11 cellular contexts compared by ENCODE assay signal in genomic region chr16:53511403-53512280, GRCh38. TPM values are rescaled to one million over a fixed set of nuclear protein-coding genes. Genes with fewer than 3 reads are reported as not detected.
DNase-seq lines count a peak whose midpoint lies in the region; ATAC-seq and TF ChIP-seq lines count a peak whose summit lies in the region.
"Had no signal": no experiment of that assay in that cellular context is flagged by ENCODE, and none has a peak within 500 bp of the region (broad histone marks: within the 10 kb centered on the region; RNA-seq: fewer than 3 reads in every experiment).

No MANE protein-coding gene starts in this region.

- H3K27me3 ChIP-seq in breast epithelium (no peaks in the 10 kb centered on the region), mammary epithelial cell (ENCODE audit: insufficient read depth, low read length) (no peaks in the 10 kb centered on the region)

- no peak overlapping the region for H2AFZ ChIP-seq in mammary epithelial cell (ENCODE audit: low read depth, low read length)

- peak in 1 of 2 donors; percentile 53 for DNase-seq in breast epithelium (ENCODE audit: low spot score in 2 of 2)
- no peak for DNase-seq in mammary epithelial cell
- peak; percentile 84 for DNase-seq in SHP77 (lab: John Stamatoyannopoulos, UW)
- no peak for DNase-seq in left colon
- DNase-seq in type B pancreatic cell (ENCODE audit: extremely low spot score, unreplicated experiment) = no peak
- DNase-seq in germinal center (ENCODE audit: low spot score) = no peak
- no peak for DNase-seq in GM03348 (ENCODE audit: low spot score)
- no peak for DNase-seq in activated CD4-positive, alpha-beta T cell treated with anti-CD3 and anti-CD28 coated beads, Interleukin-2, amount 50 U/mL, for 1 hour
- DNase-seq: amniotic stem cell; effector memory CD4-positive, alpha-beta T cell; NCI-H1105 had no signal

- peak in 1 of 3 donors; percentile 15 for TF ChIP-seq CTCF in breast epithelium (IDR thresholded peaks at IDR 0.05)
- no peak for TF ChIP-seq CTCF in mammary epithelial cell (conservative IDR thresholded peaks at IDR 0.05 in 1 of 2, IDR thresholded peaks at IDR 0.05 in 1 of 2; ENCODE audit: extremely low read depth in 1 of 2, insufficient read depth in 1 of 2, low read depth in 1 of 2, low read length in 2 of 2)
- no peak for TF ChIP-seq CTCF in type B pancreatic cell (conservative IDR thresholded peaks at IDR 0.05)

- intact Hi-C loops in breast epithelium (cut with DNase I; ENCODE audit: low total_unique reads) = no loop called here
- intact Hi-C loops in mammary epithelial cell (cut with micrococcal nuclease) = loop anchor here (2.0 kb wide), 3 partner anchors 77 to 459 kb away; partner anchors contain the start of genes CHD9NB and RBL2
- intact Hi-C loops in left colon (cut with DNase I, micrococcal nuclease) = loop anchor here in 1 of 2 donors (10.0 kb wide), 1 partner anchor 467 kb away; no protein-coding TSS in a partner anchor

- no peak for TF ChIP-seq POLR2A in breast epithelium (IDR thresholded peaks at IDR 0.05)

- no peaks in the 10 kb centered on the region for H3K27me3 Mint-ChIP-seq in type B pancreatic cell

- ATAC-seq in left colon = peak; percentile 70

- H3K36me3 ChIP-seq in breast epithelium (no peaks in the 10 kb centered on the region), mammary epithelial cell (ENCODE audit: insufficient read depth, low read length) (no peaks in the 10 kb centered on the region)

- BruUV-seq in mammary epithelial cell (replicated peaks; lab: Mats Ljungman, UMichigan) = no TSS peak

- H3K4me1 ChIP-seq in breast epithelium (no peaks in the 10 kb centered on the region), mammary epithelial cell (ENCODE audit: insufficient read depth, low read length) (no peaks in the 10 kb centered on the region)

- 74% methylated on average over 9 of the region's 12 CpGs for WGBS in mammary epithelial cell (ENCODE audit: low coverage, missing lambda C conversion rate)

- peak overlapping the region; percentile 75 for H3K27ac Mint-ChIP-seq in type B pancreatic cell

- dilution Hi-C loops in mammary epithelial cell (cut with HindIII; ENCODE audit: low sequenced_read_pairs) = no loop called here

- H3K9me3 ChIP-seq in breast epithelium (no peaks in the 10 kb centered on the region), mammary epithelial cell (replicated peaks; ENCODE audit: insufficient read depth, low read length) (no peaks in the 10 kb centered on the region)

- peaks cover 18% of the 10 kb centered on the region for H3K4me1 Mint-ChIP-seq in type B pancreatic cell (ENCODE audit: unreplicated experiment)

- CTCF ChIA-PET in mammary epithelial cell (lab: Charles Lee; ENCODE audit: low non-redundant PET) = no interaction called here

- H3K4me3 ChIP-seq in breast epithelium = no peak overlapping the region
- no peak overlapping the region for H3K4me3 ChIP-seq in mammary epithelial cell (replicated peaks in 1 of 3; ENCODE audit: insufficient read depth in 1 of 3, low read depth in 2 of 3, low read length in 3 of 3)

- H3K27ac ChIP-seq in breast epithelium = peak overlapping the region; percentile 71 to 78
- H3K27ac ChIP-seq in mammary epithelial cell (ENCODE audit: insufficient read depth, low read depth, low read length) = no peak overlapping the region

- H3K9me3 Mint-ChIP-seq in type B pancreatic cell = no peaks in the 10 kb centered on the region

- H3K9ac ChIP-seq in mammary epithelial cell (ENCODE audit: insufficient read depth, low read length) = no peak overlapping the region

- no peak overlapping the region for H3K4me2 ChIP-seq in mammary epithelial cell (ENCODE audit: insufficient read depth, low read depth, low read length)

- in situ Hi-C loops in mammary epithelial cell (cut with MboI; ENCODE audit: low sequenced_read_pairs in 2 of 2) = no loop called here

- no peaks in the 10 kb centered on the region for H3K36me3 Mint-ChIP-seq in type B pancreatic cell

- H3K4me3 Mint-ChIP-seq in type B pancreatic cell = no peak overlapping the region

- H3K79me2 ChIP-seq in mammary epithelial cell (ENCODE audit: insufficient read depth, low read length) = no peaks in the 10 kb centered on the region

- no peaks in the 10 kb centered on the region for H4K20me1 ChIP-seq in mammary epithelial cell (ENCODE audit: insufficient read depth, low read length)

RNA-seq across cellular contexts. Expression of gene AKTIP, which starts 8.6 kb away (rescaled TPM):
- total RNA-seq in breast epithelium (10 to 100 TPM; 39.3 to 56.3 (median 45.3) TPM), mammary epithelial cell (10 to 100 TPM; 24.1 to 26.0 TPM), left colon (10 to 100 TPM; 29.4 to 32.7 TPM), type B pancreatic cell (ENCODE audit: low replicate concordance) (35.4 and 84.8 TPM in 2 replicates)
- 12.8 TPM for polyA plus RNA-seq in mammary epithelial cell
- polyA minus RNA-seq in mammary epithelial cell = 5.9 TPM

Comparison
In these comparisons a context has a peak if more than half of its experiments do, and no peak if none do; other contexts are left out.
1. DNase-seq: peak in SHP77 (2 of 2); none in mammary epithelial cell (single experiment), left colon (0 of 2), type B pancreatic cell (single experiment), germinal center (single experiment), GM03348 (single experiment) and activated CD4-positive, alpha-beta T cell treated with anti-CD3 and anti-CD28 coated beads, Interleukin-2, amount 50 U/mL, for 1 hour (single experiment).